In the genomic region with DNA sequence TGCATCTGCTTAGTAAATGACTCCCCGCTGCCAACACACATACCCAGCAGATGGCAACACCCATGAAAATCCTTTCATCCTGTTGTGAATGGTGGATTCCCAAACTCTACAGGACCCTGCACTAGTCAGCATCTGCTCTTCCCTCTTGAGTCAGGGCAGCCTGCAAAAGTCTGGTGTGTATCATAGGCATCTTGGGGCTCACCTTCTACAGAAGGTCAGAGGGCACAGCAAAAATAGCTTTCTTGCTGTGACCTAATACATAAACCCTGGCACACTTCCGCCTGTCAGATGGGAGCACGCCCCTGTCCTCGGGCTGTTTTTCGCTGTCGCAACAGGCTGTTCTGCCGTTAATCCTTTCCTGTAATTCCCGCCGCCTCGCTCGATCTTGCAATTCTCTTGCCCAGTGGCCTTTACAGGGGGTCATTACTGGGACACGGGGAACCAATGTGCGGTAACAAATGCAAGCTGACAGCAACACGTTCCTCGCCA, we compare ENCODE assay signal across 10 cellular contexts. TPM values are rescaled to one million over a fixed set of nuclear protein-coding genes. Genes with fewer than 3 reads are reported as not detected.
A peak's percentile ranks its signal among the peaks of the same experiment; 100 is the strongest.
DNase-seq lines count a peak whose midpoint lies in the region; ATAC-seq and TF ChIP-seq lines count a peak whose summit lies in the region.
"Had no signal": no experiment of that assay in that cellular context is flagged by ENCODE, and none has a peak within 500 bp of the region (broad histone marks: within the 10 kb centered on the region; RNA-seq: fewer than 3 reads in every experiment).

No MANE protein-coding gene starts in this region.

- 21 to 67% methylated on average over 3 to 13 of the region's 15 CpGs for WGBS in esophagus squamous epithelium, 2 donors

- TF ChIP-seq CTCF in esophagus squamous epithelium (IDR thresholded peaks at IDR 0.05): peak in 1 of 6 experiments; percentile 8
- no peak for TF ChIP-seq CTCF in omental fat pad (IDR thresholded peaks at IDR 0.05)

- H3K27ac ChIP-seq in esophagus squamous epithelium: peak overlapping the region; percentile 68 to 85 (median 77)

- no peaks in the 10 kb centered on the region for H3K9me3 Mint-ChIP-seq in stimulated activated effector memory CD8-positive, alpha-beta T cell treated with anti-CD3 and anti-CD28 coated beads, Interleukin-12 subunit alpha, Interleukin-12 subunit beta, amount 100 ng/mL, for 72 hours

- no peak for TF ChIP-seq POLR2A in esophagus squamous epithelium (IDR thresholded peaks at IDR 0.05)
- TF ChIP-seq POLR2A in erythroblast (IDR thresholded peaks at IDR 0.05; ENCODE audit: low read length): no peak

- no peaks in the 10 kb centered on the region for H3K36me3 ChIP-seq in esophagus squamous epithelium

- no peaks in the 10 kb centered on the region for H3K27me3 ChIP-seq in esophagus squamous epithelium

- no peak overlapping the region for H3K4me3 ChIP-seq in esophagus squamous epithelium

- no peak overlapping the region for H3K4me3 Mint-ChIP-seq in stimulated activated effector memory CD8-positive, alpha-beta T cell treated with anti-CD3 and anti-CD28 coated beads, Interleukin-12 subunit alpha, Interleukin-12 subunit beta, amount 100 ng/mL, for 72 hours

- H3K27ac Mint-ChIP-seq in stimulated activated effector memory CD8-positive, alpha-beta T cell treated with anti-CD3 and anti-CD28 coated beads, Interleukin-12 subunit alpha, Interleukin-12 subunit beta, amount 100 ng/mL, for 72 hours: no peak overlapping the region

- ATAC-seq in omental fat pad (ENCODE audit: low FRiP score) (peak; percentile 34), GM19452 (IDR thresholded peaks at IDR 0.05; ENCODE audit: unreplicated experiment) (no peak)
- ATAC-seq in stimulated activated effector memory CD8-positive, alpha-beta T cell treated with anti-CD3 and anti-CD28 coated beads, Interleukin-12 subunit alpha, Interleukin-12 subunit beta, amount 100 ng/mL, for 72 hours: no peak

- intact Hi-C loops in esophagus squamous epithelium (cut with DNase I): loop anchor here (10.0 kb wide), 1 partner anchor 357 kb away; no protein-coding TSS in a partner anchor

- no peaks in the 10 kb centered on the region for H3K9me3 ChIP-seq in esophagus squamous epithelium

- no peaks in the 10 kb centered on the region for H3K36me3 Mint-ChIP-seq in stimulated activated effector memory CD8-positive, alpha-beta T cell treated with anti-CD3 and anti-CD28 coated beads, Interleukin-12 subunit alpha, Interleukin-12 subunit beta, amount 100 ng/mL, for 72 hours

- H3K4me1 ChIP-seq in esophagus squamous epithelium: peaks cover 13 to 59% (median 29%) of the 10 kb centered on the region in 3 donors

- peaks cover 35% of the 10 kb centered on the region for H3K4me1 Mint-ChIP-seq in stimulated activated effector memory CD8-positive, alpha-beta T cell treated with anti-CD3 and anti-CD28 coated beads, Interleukin-12 subunit alpha, Interleukin-12 subunit beta, amount 100 ng/mL, for 72 hours

- DNase-seq in EL (peak; percentile 58), NOMO-1 treated with DMSO at 0.1 percent for 48 hours (lab: John Stamatoyannopoulos, UW; ENCODE audit: unreplicated experiment) (peak; percentile 89), esophagus squamous epithelium (lab: John Stamatoyannopoulos, UW) (no peak), omental fat pad (ENCODE audit: low spot score) (no peak), NAMALWA (ENCODE audit: low spot score) (no peak), erythroblast (lab: John Stamatoyannopoulos, UW) (no peak)
- no peak for DNase-seq in stimulated activated effector memory CD8-positive, alpha-beta T cell treated with anti-CD3 and anti-CD28 coated beads, Interleukin-12 subunit alpha, Interleukin-12 subunit beta, amount 100 ng/mL, for 72 hours (ENCODE audit: low spot score in 2 of 2)
- DNase-seq: activated CD8-positive, alpha-beta memory T cell treated with anti-CD3 and anti-CD28 coated beads, Interleukin-2, amount 50 U/mL, for 4 hours had no signal

RNA-seq across cellular contexts. Expression of gene SCYGR1, which starts 19.9 kb away (rescaled TPM):
- total RNA-seq in esophagus squamous epithelium (not detected), omental fat pad (not detected)
- total RNA-seq: chondrocyte had no signal

RNA-seq across cellular contexts. Expression of gene TM4SF20, which starts 28.5 kb away (rescaled TPM):
- total RNA-seq in esophagus squamous epithelium (not detected), omental fat pad (not detected)
- total RNA-seq: chondrocyte had no signal

Comparison
In these comparisons a context has a peak if more than half of its experiments do, and no peak if none do; other contexts are left out.
1. DNase-seq: peak in EL (single experiment) and NOMO-1 treated with DMSO at 0.1 percent for 48 hours (single experiment); none in esophagus squamous epithelium (single experiment), omental fat pad (single experiment), NAMALWA (single experiment), erythroblast (0 of 2) and stimulated activated effector memory CD8-positive, alpha-beta T cell treated with anti-CD3 and anti-CD28 coated beads, Interleukin-12 subunit alpha, Interleukin-12 subunit beta, amount 100 ng/mL, for 72 hours (0 of 2).